14 cellular contexts compared by ENCODE assay signal in genomic region chr10:118809372-118809695, GRCh38.
"Had no signal": no experiment of that assay in that cellular context is flagged by ENCODE, and none has a peak within 500 bp of the region (broad histone marks: within the 10 kb centered on the region; RNA-seq: fewer than 3 reads in every experiment).

No MANE protein-coding gene starts in this region.

- H3K9me3 ChIP-seq: esophagus squamous epithelium, pancreas, suprapubic skin had no signal

- H3K4me1 ChIP-seq: esophagus squamous epithelium, pancreas, suprapubic skin had no signal

- H3K27me3 Mint-ChIP-seq: activated naive CD8-positive, alpha-beta T cell treated with anti-CD3 and anti-CD28 coated beads, Interleukin-2, amount 10 ng/mL, durations not matched to agents 7 days and 5 days had no signal

- H3K4me3 Mint-ChIP-seq: activated CD8-positive, alpha-beta T cell treated with anti-CD3 and anti-CD28 coated beads for 36 hours; activated naive CD8-positive, alpha-beta T cell treated with anti-CD3 and anti-CD28 coated beads, Interleukin-2, amount 10 ng/mL, durations not matched to agents 7 days and 5 days; neural crest cell; stimulated activated effector memory CD8-positive, alpha-beta T cell treated with anti-CD3 and anti-CD28 coated beads, Interleukin-12 subunit alpha, Interleukin-12 subunit beta, amount 100 ng/mL, for 72 hours; type B pancreatic cell had no signal

- H3K4me3 ChIP-seq: dorsolateral prefrontal cortex, esophagus squamous epithelium, pancreas, suprapubic skin had no signal

- H3K27ac Mint-ChIP-seq: activated CD8-positive, alpha-beta T cell treated with anti-CD3 and anti-CD28 coated beads for 36 hours; activated naive CD8-positive, alpha-beta T cell treated with anti-CD3 and anti-CD28 coated beads, Interleukin-2, amount 10 ng/mL, durations not matched to agents 7 days and 5 days; stimulated activated effector memory CD8-positive, alpha-beta T cell treated with anti-CD3 and anti-CD28 coated beads, Interleukin-12 subunit alpha, Interleukin-12 subunit beta, amount 100 ng/mL, for 72 hours; type B pancreatic cell had no signal

- H3K9me3 Mint-ChIP-seq: activated CD8-positive, alpha-beta T cell treated with anti-CD3 and anti-CD28 coated beads for 36 hours; activated naive CD8-positive, alpha-beta T cell treated with anti-CD3 and anti-CD28 coated beads, Interleukin-2, amount 10 ng/mL, durations not matched to agents 7 days and 5 days; neural crest cell; stimulated activated effector memory CD8-positive, alpha-beta T cell treated with anti-CD3 and anti-CD28 coated beads, Interleukin-12 subunit alpha, Interleukin-12 subunit beta, amount 100 ng/mL, for 72 hours; type B pancreatic cell had no signal

- H3K27ac ChIP-seq: dorsolateral prefrontal cortex, esophagus squamous epithelium, pancreas, suprapubic skin had no signal

- H3K4me1 Mint-ChIP-seq: activated naive CD8-positive, alpha-beta T cell treated with anti-CD3 and anti-CD28 coated beads, Interleukin-2, amount 10 ng/mL, durations not matched to agents 7 days and 5 days; stimulated activated effector memory CD8-positive, alpha-beta T cell treated with anti-CD3 and anti-CD28 coated beads, Interleukin-12 subunit alpha, Interleukin-12 subunit beta, amount 100 ng/mL, for 72 hours had no signal

- DNase-seq: activated CD4-positive, alpha-beta T cell treated with anti-CD3 and anti-CD28 coated beads for 4 hours; activated CD8-positive, alpha-beta memory T cell treated with anti-CD3 and anti-CD28 coated beads, Interleukin-2, amount 50 U/mL, for 4 hours; activated naive CD8-positive, alpha-beta T cell treated with anti-CD3 and anti-CD28 coated beads, Interleukin-2, amount 10 ng/mL, durations not matched to agents 7 days and 5 days; esophagus squamous epithelium; foreskin fibroblast; glutamatergic neuron; SW 1271 had no signal

- ATAC-seq: stimulated activated effector memory CD8-positive, alpha-beta T cell treated with anti-CD3 and anti-CD28 coated beads, Interleukin-12 subunit alpha, Interleukin-12 subunit beta, amount 100 ng/mL, for 72 hours had no signal

- H3K27me3 ChIP-seq: dorsolateral prefrontal cortex, pancreas had no signal

- H3K36me3 ChIP-seq: esophagus squamous epithelium, pancreas, suprapubic skin had no signal

- FAIRE-seq: pancreas had no signal
